30 cellular contexts compared by ENCODE assay signal in the genomic region with DNA sequence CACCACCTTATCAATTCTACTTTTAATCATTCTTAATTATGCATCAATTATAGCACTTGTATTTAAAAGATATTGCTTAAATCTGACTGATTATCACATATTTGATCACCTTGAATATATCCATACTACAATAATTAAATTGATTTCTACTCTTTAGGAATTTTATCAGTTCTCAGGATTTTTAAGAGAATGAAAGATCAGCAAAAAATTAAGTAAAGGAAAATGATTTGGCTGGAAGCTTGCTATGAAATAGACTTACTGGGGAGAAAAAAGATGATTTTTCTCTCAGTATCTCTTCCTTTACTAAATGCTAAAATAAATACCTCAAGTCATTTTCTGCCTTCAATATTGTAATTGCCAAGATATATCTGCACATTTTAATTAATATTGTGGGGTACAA.
"Had no signal": no experiment of that assay in that cellular context is flagged by ENCODE, and none has a peak within 500 bp of the region (broad histone marks: within the 10 kb centered on the region; RNA-seq: fewer than 3 reads in every experiment).

No MANE protein-coding gene starts in this region.

- ATAC-seq: activated CD8-positive, alpha-beta T cell treated with anti-CD3 and anti-CD28 coated beads for 36 hours; activated naive CD4-positive, alpha-beta T cell treated with anti-CD3 and anti-CD28 coated beads, Interleukin-2, amount 50 U/mL, for 72 hours; activated T-cell treated with anti-CD3 and anti-CD28 coated beads, Interleukin-2, amount 50 U/mL, for 4 hours; activated T-cell treated with anti-CD3 and anti-CD28 coated beads, Interleukin-2, amount 50 U/mL, for 72 hours; body of pancreas had no signal

- H3K4me3 ChIP-seq: adrenal gland, body of pancreas, breast epithelium had no signal

- H3K27ac ChIP-seq: adrenal gland, body of pancreas, brain microvascular endothelial cell, breast epithelium, VCaP had no signal

- DNase-seq: activated B cell treated with CpG ODN at 0.5 μM for 24 hours; activated CD4-positive, alpha-beta memory T cell treated with anti-CD3 and anti-CD28 coated beads for 36 hours; activated CD4-positive, alpha-beta T cell treated with anti-CD3 and anti-CD28 coated beads for 4 hours; activated CD4-positive, alpha-beta T cell treated with anti-CD3 and anti-CD28 coated beads, Interleukin-2, amount 50 U/mL, for 1 hour; activated CD4-positive, alpha-beta T cell treated with anti-CD3 and anti-CD28 coated beads, Interleukin-2, amount 50 U/mL, for 4 hours; activated CD4-positive, CD25-positive, alpha-beta regulatory T cell treated with anti-CD3 and anti-CD28 coated beads, Interleukin-2, amount 50 U/mL, for 72 hours; activated CD8-positive, alpha-beta memory T cell treated with anti-CD3 and anti-CD28 coated beads, Interleukin-2, amount 50 U/mL, for 4 hours; activated CD8-positive, alpha-beta T cell treated with anti-CD3 and anti-CD28 coated beads for 36 hours; activated effector memory CD4-positive, alpha-beta T cell treated with Interleukin-2 at 50 U/mL for 16 hours; activated gamma-delta T cell; activated naive CD4-positive, alpha-beta T cell treated with anti-CD3 and anti-CD28 coated beads for 36 hours; activated naive CD4-positive, alpha-beta T cell treated with anti-CD3 and anti-CD28 coated beads, Interleukin-2, amount 50 U/mL, for 16 hours; activated naive CD8-positive, alpha-beta T cell treated with anti-CD3 and anti-CD28 coated beads for 36 hours; activated T-cell treated with anti-CD3 and anti-CD28 coated beads for 4 hours; activated T-cell treated with anti-CD3 and anti-CD28 coated beads, Interleukin-2, amount 50 U/mL, for 1 hour; activated T-cell treated with anti-CD3 and anti-CD28 coated beads, Interleukin-2, amount 50 U/mL, for 4 hours; activated T-cell treated with anti-CD3 and anti-CD28 coated beads, Interleukin-2, amount 50 U/mL, for 72 hours; adrenal gland; amniotic stem cell; aorta; body of pancreas; brain microvascular endothelial cell; central memory CD4-positive, alpha-beta T cell; T-helper 1 cell; T-helper 2 cell; T-helper 9 cell had no signal

- H3K4me1 ChIP-seq: adrenal gland, breast epithelium had no signal

- H3K36me3 ChIP-seq: adrenal gland, brain microvascular endothelial cell, breast epithelium had no signal

- H3K27me3 ChIP-seq: adrenal gland, body of pancreas, brain microvascular endothelial cell, breast epithelium had no signal

- H3K9me3 ChIP-seq: adrenal gland, body of pancreas had no signal

- FAIRE-seq: astrocyte had no signal
